2 cellular contexts compared by ENCODE assay signal in the genomic region with DNA sequence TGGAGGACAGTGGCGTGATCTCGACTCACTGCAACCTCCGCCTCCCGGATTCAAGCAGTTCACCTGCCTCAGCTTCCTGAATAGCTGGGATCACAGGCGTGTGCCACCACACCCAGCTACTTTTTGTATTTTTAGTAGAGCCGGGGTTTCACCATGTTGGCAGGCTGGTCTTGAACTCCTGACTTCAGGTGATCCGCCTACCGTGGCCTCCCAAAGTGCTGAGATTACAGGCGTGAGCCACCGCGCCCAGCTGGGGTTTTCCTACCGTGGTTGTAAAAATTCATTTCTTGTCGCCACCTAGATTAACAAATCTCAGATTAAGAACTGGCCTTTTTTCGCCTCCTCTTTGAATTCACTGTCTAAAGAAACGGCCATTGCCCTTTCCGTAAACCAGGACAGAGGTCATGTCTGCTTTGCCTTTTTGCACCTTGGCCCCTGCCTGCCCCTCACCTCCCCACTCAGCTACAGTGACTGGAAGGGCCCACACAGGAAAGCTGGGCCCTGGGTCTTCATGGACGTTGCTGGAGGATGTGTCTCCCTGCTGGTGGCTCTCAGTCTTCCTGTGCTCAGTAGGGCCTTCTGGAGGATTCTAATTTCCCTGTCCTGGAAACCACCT.
TF ChIP-seq lines count a peak whose summit lies in the region.

No MANE protein-coding gene starts in this region.

TF ChIP-seq in GM12878, 131 proteins besides CTCF, POLR2A, EP300 and RAD21:
- TF ChIP-seq, protein P1, sequence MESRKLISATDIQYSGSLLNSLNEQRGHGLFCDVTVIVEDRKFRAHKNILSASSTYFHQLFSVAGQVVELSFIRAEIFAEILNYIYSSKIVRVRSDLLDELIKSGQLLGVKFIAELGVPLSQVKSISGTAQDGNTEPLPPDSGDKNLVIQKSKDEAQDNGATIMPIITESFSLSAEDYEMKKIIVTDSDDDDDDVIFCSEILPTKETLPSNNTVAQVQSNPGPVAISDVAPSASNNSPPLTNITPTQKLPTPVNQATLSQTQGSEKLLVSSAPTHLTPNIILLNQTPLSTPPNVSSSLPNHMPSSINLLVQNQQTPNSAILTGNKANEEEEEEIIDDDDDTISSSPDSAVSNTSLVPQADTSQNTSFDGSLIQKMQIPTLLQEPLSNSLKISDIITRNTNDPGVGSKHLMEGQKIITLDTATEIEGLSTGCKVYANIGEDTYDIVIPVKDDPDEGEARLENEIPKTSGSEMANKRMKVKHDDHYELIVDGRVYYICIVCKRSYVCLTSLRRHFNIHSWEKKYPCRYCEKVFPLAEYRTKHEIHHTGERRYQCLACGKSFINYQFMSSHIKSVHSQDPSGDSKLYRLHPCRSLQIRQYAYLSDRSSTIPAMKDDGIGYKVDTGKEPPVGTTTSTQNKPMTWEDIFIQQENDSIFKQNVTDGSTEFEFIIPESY (IDR thresholded peaks at IDR 0.05) = peak; percentile 97
- TF ChIP-seq ASH2L (IDR thresholded peaks at IDR 0.05; ENCODE audit: borderline replicate concordance, low read depth) = no peak

TF ChIP-seq in liver, 16 proteins besides CTCF, POLR2A, EP300 and RAD21:
- TF ChIP-seq HNF4G (IDR thresholded peaks at IDR 0.05) (peak; percentile 68), HNF4A (conservative IDR thresholded peaks at IDR 0.05) (peak; percentile 87 to 90), FOXA2 (IDR thresholded peaks at IDR 0.05) (no peak), NR2F2 (IDR thresholded peaks at IDR 0.05) (peak; percentile 21), RXRA (IDR thresholded peaks at IDR 0.05) (peak; percentile 92 to 93), FOXA1 (IDR thresholded peaks at IDR 0.05) (no peak), YY1 (IDR thresholded peaks at IDR 0.05) (peak; percentile 73), SP1 (IDR thresholded peaks at IDR 0.05) (peak; percentile 92)
